In genomic region chr6:45714795-45715507, GRCh38 we compare ENCODE assay signal across 7 cellular contexts.
DNase-seq lines count a peak whose midpoint lies in the region; ATAC-seq, FAIRE-seq and TF ChIP-seq lines count a peak whose summit lies in the region.

No MANE protein-coding gene starts in this region.

- no peak overlapping the region for H3K27ac ChIP-seq in HepG2 (ENCODE audit: extremely low read length, insufficient read depth, low read length)
- no peak overlapping the region for H3K27ac ChIP-seq in stomach

- peak; percentile 92 for TF ChIP-seq RAD21 in HepG2 (CRISPR knock-in tag; IDR thresholded peaks at IDR 0.05)

- H3K4me1 ChIP-seq in HepG2 (ENCODE audit: insufficient read depth, low read length) (no peaks in the 10 kb centered on the region), stomach (peaks cover 0 to 15% (median 4%) of the 10 kb centered on the region in 4 donors)

- no peaks in the 10 kb centered on the region for H4K20me1 ChIP-seq in HepG2 (ENCODE audit: insufficient read depth, low read length)

- H3K4me2 ChIP-seq in HepG2 (ENCODE audit: low read depth, low read length), result no peak overlapping the region

- peaks cover 0 to 5% of the 10 kb centered on the region in 2 experiments; a peak in 1 of 5 replicates for H3K27me3 ChIP-seq in HepG2 (ENCODE audit: control insufficient read depth in 1 of 2, insufficient read depth in 2 of 2, low read length in 2 of 2)
- H3K27me3 ChIP-seq in stomach, result no peaks in the 10 kb centered on the region

- TF ChIP-seq EP300 in HepG2 (IDR thresholded peaks at IDR 0.05; ENCODE audit: low read depth in 2 of 2, low read length in 2 of 2) (no peak), HepG2 (CRISPR knock-in tag; IDR thresholded peaks at IDR 0.05; ENCODE audit: borderline replicate concordance) (no peak), stomach (IDR thresholded peaks at IDR 0.05) (no peak)

- intact Hi-C loops in HepG2 (cut with micrococcal nuclease; ENCODE audit: unreplicated experiment) (loop anchor here (1.0 to 5.0 kb wide), 7 partner anchors 214 to 1240 kb away; no protein-coding TSS in a partner anchor), stomach (cut with DNase I; ENCODE audit: low total_unique reads) (loop anchor here (10.0 kb wide), 3 partner anchors 630 to 1240 kb away; no protein-coding TSS in a partner anchor)

- H3K36me3 ChIP-seq in HepG2 (replicated peaks in 1 of 2; ENCODE audit: control insufficient read depth in 1 of 2, insufficient read depth in 2 of 2, low read length in 2 of 2) (no peaks in the 10 kb centered on the region), stomach (no peaks in the 10 kb centered on the region)

- BruUV-seq in HepG2 (replicated peaks; lab: Mats Ljungman, UMichigan), result no TSS peak

- H3K9me3 ChIP-seq in HepG2 (ENCODE audit: low read length) (no peaks in the 10 kb centered on the region), stomach (no peaks in the 10 kb centered on the region)

- 6% methylated on average over 6 of the region's 6 CpGs for WGBS in HepG2 (ENCODE audit: low lambda C conversion rate)
- WGBS in stomach, 5 donors, result 9 to 16% (median 15%) methylated on average over 6 of the region's 6 CpGs

- no peaks in the 10 kb centered on the region for H3K79me2 ChIP-seq in HepG2 (ENCODE audit: insufficient read depth, low read length)

- DNase-seq in ELF-1 (ENCODE audit: low read depth, low spot score) (peak; percentile 84), NCI-H2227 (lab: John Stamatoyannopoulos, UW; ENCODE audit: unreplicated experiment) (peak; percentile 70), dermis blood vessel endothelial cell (peak; percentile 88), HepG2 (ENCODE audit: low spot score) (peak; percentile 74), stomach (peak; percentile 42)

- no peak for TF ChIP-seq POLR2A in HepG2 (IDR thresholded peaks at IDR 0.05; ENCODE audit: insufficient read depth in 1 of 2, low read depth in 2 of 2, low read length in 2 of 2)
- no peak for TF ChIP-seq POLR2A in stomach (IDR thresholded peaks at IDR 0.05)

- TF ChIP-seq CTCF in WI38 (IDR thresholded peaks at IDR 0.05; ENCODE audit: low read depth, low read length) (peak; percentile 84), HepG2 (CRISPR knock-in tag; IDR thresholded peaks at IDR 0.05) (peak; percentile 94), stomach (IDR thresholded peaks at IDR 0.05) (peak in 5 of 7 experiments; percentile 68 to 85 (median 74))

- in situ Hi-C loops in HepG2 (cut with HindIII; ENCODE audit: extremely low pct_ligation_motif_present, low pct_unique_long_range_greater_than_20kb), result loop anchor here (5.0 to 10.0 kb wide), 2 partner anchors 1058 to 1240 kb away; no protein-coding TSS in a partner anchor

- peak; percentile 34 for ATAC-seq in HG02759 (IDR thresholded peaks at IDR 0.05; ENCODE audit: unreplicated experiment)
- peak; percentile 97 for ATAC-seq in HepG2

- FAIRE-seq in HepG2 (lab: Jason Lieb, UNC), result peak; percentile 99

- H3K4me3 ChIP-seq in WI38 (ENCODE audit: low read depth, low read length), result no peak overlapping the region
- H3K4me3 ChIP-seq in HepG2 (replicated peaks in 1 of 3; ENCODE audit: insufficient read depth in 1 of 3, low read depth in 2 of 3, low read length in 3 of 3), result no peak overlapping the region
- H3K4me3 ChIP-seq in stomach, result no peak overlapping the region

- H2AFZ ChIP-seq in HepG2 (ENCODE audit: low read length), result no peak overlapping the region

- no peak overlapping the region for H3K9ac ChIP-seq in HepG2 (ENCODE audit: insufficient read depth, low read depth, low read length)

- CTCF ChIA-PET in HepG2 (lab: Yijun Ruan, JAX; ENCODE audit: low intra/inter-chr PET ratio, low total read pairs), result interaction anchor here (1.2 to 3.0 kb wide), 6 partner anchors 214 to 1239 kb away, joined by 3 to 41 read pairs (median 5); no protein-coding TSS in a partner anchor

- POLR2A ChIA-PET in HepG2 (lab: Yijun Ruan, JAX), result interaction anchor here (0.9 to 1.1 kb wide), 2 partner anchors 337 to 1059 kb away, joined by 4 read pairs; partner anchors contain the start of gene SUPT3H

TF ChIP-seq in HepG2, 621 proteins besides CTCF, POLR2A, EP300 and RAD21 (continues in another document):
- no peak for TF ChIP-seq HINFP (CRISPR knock-in tag; IDR thresholded peaks at IDR 0.05; ENCODE audit: low read depth)
- TF ChIP-seq ZNF124 (CRISPR knock-in tag; IDR thresholded peaks at IDR 0.05), result no peak
- no peak for TF ChIP-seq LRRFIP1 (CRISPR knock-in tag; conservative IDR thresholded peaks at IDR 0.05)
- no peak for TF ChIP-seq NAIF1 (CRISPR knock-in tag; IDR thresholded peaks at IDR 0.05; ENCODE audit: borderline replicate concordance)
- 0 out of 2 replicates have a peak, but pooled peaks have one; percentile 49 for TF ChIP-seq ZNF580 (CRISPR knock-in tag; IDR thresholded peaks at IDR 0.05; ENCODE audit: borderline replicate concordance, low read depth)
- 0 out of 2 replicates have a peak, but pooled peaks have one; percentile 26 for TF ChIP-seq HOXA5 (CRISPR knock-in tag; IDR thresholded peaks at IDR 0.05)
- 0 out of 2 replicates have a peak, but pooled peaks have one; percentile 46 for TF ChIP-seq ZMAT3 (CRISPR knock-in tag; conservative IDR thresholded peaks at IDR 0.05)
- no peak for TF ChIP-seq SRSF1 (optimal IDR thresholded peaks at IDR 0.05; ENCODE audit: low read depth, low read length)
- no peak for TF ChIP-seq CENPX (CRISPR knock-in tag; IDR thresholded peaks at IDR 0.05)
- 0 out of 2 replicates have a peak, but pooled peaks have one; percentile 30 for TF ChIP-seq TARDBP (CRISPR knock-in tag; IDR thresholded peaks at IDR 0.05)
- TF ChIP-seq THYN1 (CRISPR knock-in tag; IDR thresholded peaks at IDR 0.05; ENCODE audit: borderline replicate concordance, low read depth), result no peak
- TF ChIP-seq FOXA1 (IDR thresholded peaks at IDR 0.05), result no peak
- TF ChIP-seq FOXA1 (CRISPR knock-in tag; IDR thresholded peaks at IDR 0.05), result no peak
- no peak for TF ChIP-seq TFE3 (CRISPR knock-in tag; IDR thresholded peaks at IDR 0.05)
- TF ChIP-seq ZSCAN5A (CRISPR knock-in tag; IDR thresholded peaks at IDR 0.05; ENCODE audit: borderline replicate concordance), result 0 out of 2 replicates have a peak, but pooled peaks have one; percentile 25
